Comparison of ENCODE assay signal across 9 cellular contexts in the genomic region with DNA sequence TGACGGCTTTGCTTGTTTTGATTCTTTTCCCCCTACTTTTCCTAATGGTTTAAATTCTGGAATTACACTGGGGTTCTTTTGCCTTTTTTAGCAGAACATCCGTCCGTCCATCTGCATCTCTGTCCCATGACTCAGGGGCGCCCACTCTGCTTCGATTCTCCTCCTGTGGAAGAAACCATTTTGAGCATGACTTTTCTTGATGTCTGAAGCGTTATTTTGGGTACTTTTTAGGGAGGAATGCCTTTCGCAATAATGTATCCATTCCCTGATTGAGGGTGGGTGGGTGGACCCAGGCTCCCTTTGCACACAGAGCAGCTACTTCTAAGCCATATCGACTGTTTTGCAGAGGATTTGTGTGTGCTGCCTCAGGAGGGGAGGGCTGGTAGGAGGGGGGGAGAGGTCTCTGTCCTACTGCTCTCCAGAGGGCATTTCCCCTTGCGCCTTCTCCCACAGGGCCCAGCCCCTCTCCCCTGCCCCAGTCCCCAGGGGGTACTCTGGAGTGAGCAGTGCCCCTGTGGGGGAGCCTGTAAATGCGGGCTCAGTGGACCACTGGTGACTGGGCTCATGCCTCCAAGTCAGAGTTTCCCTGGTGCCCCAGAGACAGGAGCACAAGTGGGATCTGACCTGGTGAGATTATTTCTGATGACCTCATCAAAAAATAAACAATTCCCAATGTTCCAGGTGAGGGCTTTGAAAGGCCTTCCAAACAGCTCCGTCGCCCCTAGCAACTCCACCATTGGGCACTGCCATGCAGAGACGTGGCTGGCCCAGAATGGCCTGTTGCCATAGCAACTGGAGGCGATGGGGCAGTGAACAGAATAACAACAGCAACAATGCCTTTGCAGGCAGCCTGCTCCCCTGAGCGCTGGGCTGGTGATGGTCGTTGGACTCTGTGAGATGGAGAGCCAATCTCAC. TPM values are rescaled to one million over a fixed set of nuclear protein-coding genes. Genes with fewer than 3 reads are reported as not detected.
DNase-seq lines count a peak whose midpoint lies in the region; ATAC-seq, FAIRE-seq and TF ChIP-seq lines count a peak whose summit lies in the region.
"Had no signal": no experiment of that assay in that cellular context is flagged by ENCODE, and none has a peak within 500 bp of the region (broad histone marks: within the 10 kb centered on the region; RNA-seq: fewer than 3 reads in every experiment).

No MANE protein-coding gene starts in this region.

- CTCF ChIA-PET in GM12878 (lab: Yijun Ruan, JAX), result interaction anchor here (7.0 kb wide), 1 partner anchor 136 kb away, joined by 210 read pairs; no protein-coding TSS in a partner anchor

- H3K9ac ChIP-seq in GM12878 (ENCODE audit: control insufficient read depth, insufficient read depth, low read length), result no peak overlapping the region

- TF ChIP-seq RAD21 in GM12878 (IDR thresholded peaks at IDR 0.05; ENCODE audit: insufficient read depth, low read depth, low read length), result no peak

- no TSS peak for BruUV-seq in GM12878 (replicated peaks; lab: Mats Ljungman, UMichigan)

- ATAC-seq in GM12878 (no peak), right lobe of liver (peak in 3 of 4 donors; percentile 30 to 34 (median 33)), left lung (no peak), HG03097 (IDR thresholded peaks at IDR 0.05; ENCODE audit: low FRiP score, unreplicated experiment) (no peak)

- in situ Hi-C loops in GM12878 (cut with MboI), result loop anchor here (10.0 kb wide), 1 partner anchor 140 kb away; the partner anchor contains the start of gene APEH
- in situ Hi-C loops in GM13977 (cut with MboI; ENCODE audit: low pct_unique_long_range_greater_than_20kb, low sequenced_read_pairs, unreplicated experiment), result no loop called here

- H2AFZ ChIP-seq in GM12878 (ENCODE audit: control insufficient read depth, low read depth, low read length), result no peak overlapping the region

- POLR2A ChIA-PET in GM12878 (lab: Charles Lee), result no interaction called here

- H3K4me3 ChIP-seq in GM12878 (no peak overlapping the region), right lobe of liver (no peak overlapping the region), thyroid gland (replicated peaks in 1 of 3) (no peak overlapping the region), left lung (no peak overlapping the region)

- no peaks in the 10 kb centered on the region for H3K79me2 ChIP-seq in GM12878 (ENCODE audit: control insufficient read depth, insufficient read depth, low read length)

- H3K27ac ChIP-seq in GM12878 (ENCODE audit: control insufficient read depth, insufficient read depth), result no peak overlapping the region
- H3K27ac ChIP-seq in right lobe of liver, result peak overlapping the region; percentile 73 to 95 (median 86)
- H3K27ac ChIP-seq in thyroid gland, result peak overlapping the region; percentile 65 to 82 (median 76)
- no peak overlapping the region for H3K27ac ChIP-seq in left lung
- H3K27ac ChIP-seq: HL-60 had no signal

- DNase-seq in NCI-H1930 (lab: John Stamatoyannopoulos, UW), result peak; percentile 4 to 9
- no peak for DNase-seq in GM12878 (ENCODE audit: low read depth, low spot score)
- DNase-seq in right lobe of liver, result peak; percentile 76 to 89 (median 76)
- peak; percentile 94 to 95 for DNase-seq in thyroid gland
- DNase-seq in left lung, result no peak
- no peak for DNase-seq in GM13977 (ENCODE audit: low spot score)
- DNase-seq: effector memory CD4-positive, alpha-beta T cell had no signal

- H3K4me2 ChIP-seq in GM12878 (ENCODE audit: control insufficient read depth, insufficient read depth), result no peak overlapping the region

- 84% methylated on average over 16 of the region's 16 CpGs for WGBS in GM12878 (ENCODE audit: insufficient coverage, insufficient replicate concordance, low lambda C conversion rate, missing lambda C conversion rate)
- 56% methylated on average over 12 of the region's 16 CpGs for WGBS in right lobe of liver (ENCODE audit: insufficient coverage, low coverage, low lambda C conversion rate, missing lambda C conversion rate)
- WGBS in thyroid gland, 2 donors, result 64 to 67% methylated on average over 12 to 16 of the region's 16 CpGs

- SMC1A ChIA-PET in GM12878 (lab: Charles Lee; ENCODE audit: uncharacterized antibody, unreplicated experiment), result interaction anchor here (7.4 kb wide), 1 partner anchor 137 kb away, joined by 86 read pairs; no protein-coding TSS in a partner anchor

- intact Hi-C loops in GM12878 (cut with micrococcal nuclease; ENCODE audit: unreplicated experiment) (no loop called here), right lobe of liver (cut with DNase I) (no loop called here), thyroid gland (cut with DNase I) (loop anchor here (5.0 kb wide), 1 partner anchor 137 kb away; the partner anchor contains the start of gene APEH), left lung (cut with DNase I) (loop anchor here in 1 of 2 donors (5.0 kb wide), 1 partner anchor 137 kb away; the partner anchor contains the start of gene APEH)

- TF ChIP-seq CTCF in GM12878 (IDR thresholded peaks at IDR 0.05 in 2 of 3, conservative IDR thresholded peaks at IDR 0.05 in 1 of 3; ENCODE audit: control insufficient read depth in 2 of 3, extremely low read depth in 1 of 3, insufficient read depth in 1 of 3, low read depth in 3 of 3, low read length in 3 of 3) (no peak), right lobe of liver (IDR thresholded peaks at IDR 0.05) (no peak), thyroid gland (IDR thresholded peaks at IDR 0.05) (no peak), left lung (IDR thresholded peaks at IDR 0.05) (no peak), GM13977 (IDR thresholded peaks at IDR 0.05; ENCODE audit: extremely low read depth, insufficient read depth, missing control alignments) (no peak)

- TF ChIP-seq EP300 in GM12878 (IDR thresholded peaks at IDR 0.05; ENCODE audit: borderline replicate concordance in 1 of 2, control insufficient read depth in 1 of 2, low read depth in 2 of 2, low read length in 2 of 2), result no peak

- TF ChIP-seq POLR2A in GM12878 (IDR thresholded peaks at IDR 0.05; ENCODE audit: low read depth, low read length), result no peak
- TF ChIP-seq POLR2A in right lobe of liver (IDR thresholded peaks at IDR 0.05), result no peak
- TF ChIP-seq POLR2A in thyroid gland (IDR thresholded peaks at IDR 0.05), result no peak

- H3K36me3 ChIP-seq in GM12878 (ENCODE audit: control insufficient read depth in 2 of 2, insufficient read depth in 2 of 2, low read length in 1 of 2) (peaks cover 3 to 19% of the 10 kb centered on the region in 2 experiments; a peak in 3 of 4 replicates), right lobe of liver (peaks cover 0 to 24% (median 1%) of the 10 kb centered on the region in 4 donors), thyroid gland (peaks cover 25 to 27% of the 10 kb centered on the region in 2 donors), left lung (peaks cover 0 to 36% of the 10 kb centered on the region in 2 donors)

- H3K27me3 ChIP-seq in GM12878 (replicated peaks in 1 of 2; ENCODE audit: control insufficient read depth in 2 of 2, insufficient read depth in 2 of 2, low read length in 1 of 2) (no peaks in the 10 kb centered on the region), right lobe of liver (no peaks in the 10 kb centered on the region), thyroid gland (no peaks in the 10 kb centered on the region), left lung (no peaks in the 10 kb centered on the region)

- FAIRE-seq in GM12878 (lab: Jason Lieb, UNC), result no peak

- no peaks in the 10 kb centered on the region for H3K4me1 ChIP-seq in GM12878 (ENCODE audit: control insufficient read depth, insufficient read depth, low read length)
- peaks cover 0 to 54% (median 21%) of the 10 kb centered on the region in 4 donors for H3K4me1 ChIP-seq in right lobe of liver
- peaks cover 22 to 28% of the 10 kb centered on the region in 2 donors for H3K4me1 ChIP-seq in thyroid gland
- no peaks in the 10 kb centered on the region for H3K4me1 ChIP-seq in left lung

- H3K9me3 ChIP-seq in GM12878 (replicated peaks; ENCODE audit: control insufficient read depth, insufficient read depth, low read length), result no peaks in the 10 kb centered on the region
- no peaks in the 10 kb centered on the region for H3K9me3 ChIP-seq in right lobe of liver
- no peaks in the 10 kb centered on the region for H3K9me3 ChIP-seq in thyroid gland
- H3K9me3 ChIP-seq in left lung, result no peaks in the 10 kb centered on the region

- RAD21 ChIA-PET in GM12878 (lab: Charles Lee; ENCODE audit: unreplicated experiment), result no interaction called here

- H4K20me1 ChIP-seq in GM12878 (ENCODE audit: control insufficient read depth, insufficient read depth), result no peaks in the 10 kb centered on the region

TF ChIP-seq in GM12878, 131 proteins besides CTCF, POLR2A, EP300 and RAD21:
- TF ChIP-seq BMI1 (IDR thresholded peaks at IDR 0.05; ENCODE audit: borderline replicate concordance), result 0 out of 2 replicates have a peak, but pooled peaks have one; percentile 16
- TF ChIP-seq MEF2B (IDR thresholded peaks at IDR 0.05; ENCODE audit: partially characterized antibody, poor library complexity, severe bottlenecking), result no peak
TF ChIP-seq in GM12878: peak in this region for 1.

RNA-seq across cellular contexts. Expression of gene BSN, which starts 19.4 kb away (rescaled TPM):
- total RNA-seq in GM12878 (2013; cell fraction: nucleolus; rRNA removed), result 0.58 and 0.88 TPM in 2 replicates
- total RNA-seq in GM12878 (2014; rRNA removed) (0.05 and 0.06 TPM in 2 replicates), GM12878 (2014; rRNA removed; fragmentation: Illumina TruSeq; extraction: Trizol) (0.05 and 0.09 TPM in 2 replicates), GM12878 (2021) (0.11 and 0.15 TPM in 2 replicates), right lobe of liver (under 1 TPM; 0.31 to 0.68 (median 0.50) TPM), thyroid gland (1 to 10 TPM in 2 of 4 donors, under 1 TPM in 2; 0.56 to 1.8 (median 0.99) TPM), left lung (under 1 TPM; 0.26 to 0.44 TPM)
- 0.01 TPM for polyA plus RNA-seq in GM12878 (2011; ENCODE audit: low read depth)
- polyA plus RNA-seq in GM12878 (2011; rRNA removed) (0.01 and 0.03 TPM in 2 replicates), GM12878 (2014; fragmentation: Illumina TruSeq; extraction: Trizol) (0.03 TPM in 1 of 2 replicates, not detected in the other), GM12878 (2014; fragmentation: Nextera tagmentation; extraction: Ambion mirVana) (under 1 TPM in 1 of 2 experiments, not detected in 1; under 0.01 TPM), GM12878 (2014; rRNA removed) (0.05 and 0.24 TPM in 2 replicates), GM12878 (2016; fragmentation: Nextera tagmentation; extraction: Ambion mirVana) (under 1 TPM; 0.01 to 0.19 TPM)
- 0.03 and 0.05 TPM in 2 replicates for polyA plus RNA-seq in GM12878 (2011; cell fraction: cytosol; rRNA removed)
- polyA plus RNA-seq in GM12878 (2011; cell fraction: nucleus; rRNA removed), result 0.12 and 0.22 TPM in 2 replicates
- 0.04 and 0.06 TPM in 2 replicates for polyA plus RNA-seq in GM12878 (2012)
- polyA minus RNA-seq in GM12878 (2011; rRNA and poly(A)+ RNA removed), result 0.10 and 0.73 TPM in 2 replicates
- polyA minus RNA-seq in GM12878 (2011; cell fraction: cytosol; rRNA and poly(A)+ RNA removed), result 0.10 TPM in 1 of 2 replicates, not detected in the other
- polyA minus RNA-seq in GM12878 (2011; cell fraction: nucleus; rRNA and poly(A)+ RNA removed), result 0.12 and 0.19 TPM in 2 replicates

Comparison
In these comparisons a context has a peak if more than half of its experiments do, and no peak if none do; other contexts are left out.
1. DNase-seq: peak in NCI-H1930 (2 of 2), right lobe of liver (3 of 3) and thyroid gland (2 of 2); none in GM12878 (single experiment), left lung (0 of 2) and GM13977 (single experiment).
2. ATAC-seq: peak in right lobe of liver (3 of 4); none in GM12878 (single experiment), left lung (single experiment) and HG03097 (single experiment).
3. H3K27ac ChIP-seq: peak in right lobe of liver (3 of 3) and thyroid gland (3 of 3); none in GM12878 (single experiment) and left lung (0 of 2).